7 cellular contexts compared by ENCODE assay signal in genomic region chr6:9901376-9901775, GRCh38.
"Had no signal": no experiment of that assay in that cellular context is flagged by ENCODE, and none has a peak within 500 bp of the region (broad histone marks: within the 10 kb centered on the region; RNA-seq: fewer than 3 reads in every experiment).

No MANE protein-coding gene starts in this region.

- H3K4me2 ChIP-seq: KMS-11 had no signal

- FAIRE-seq: HTR-8/SVneo, K562 had no signal

- DNase-seq: IMR-90, KBM-7, KG1 had no signal

- H3K9ac ChIP-seq: KMS-11 had no signal

- H3K4me3 ChIP-seq: K562 had no signal

- H3K27ac ChIP-seq: HL-60, KMS-11 had no signal

- ATAC-seq: K562 had no signal
